Comparison of ENCODE assay signal across 8 cellular contexts in genomic region chr2:71226965-71227560, GRCh38. TPM values are rescaled to one million over a fixed set of nuclear protein-coding genes. Genes with fewer than 3 reads are reported as not detected.
DNase-seq lines count a peak whose midpoint lies in the region; ATAC-seq and TF ChIP-seq lines count a peak whose summit lies in the region.

PAIP2B (minus strand) TSS chr2:71227103; CDS start chr2:71202589, 24,514 bp downstream.

- peak within 1 kb of the TSS; percentile 83 for H3K27ac Mint-ChIP-seq in Caco-2 (ENCODE audit: unreplicated experiment)

- ATAC-seq in GM21390 (IDR thresholded peaks at IDR 0.05; ENCODE audit: unreplicated experiment), result peak; percentile 97

- H3K4me2 ChIP-seq in OCI-LY3 (ENCODE audit: low read length), result peak within 1 kb of the TSS; percentile 53

- BruUV-seq in Caco-2 (replicated peaks; lab: Mats Ljungman, UMichigan), result no TSS peak

- H3K36me3 ChIP-seq in Caco-2 (ENCODE audit: control insufficient read depth, insufficient read depth, low read length) (no peaks in the 10 kb centered on the region), OCI-LY3 (replicated peaks; ENCODE audit: low read depth, low read length) (no peaks in the 10 kb centered on the region)

- H3K27me3 ChIP-seq in Caco-2 (replicated peaks; ENCODE audit: control insufficient read depth, insufficient read depth, low read length) (no peaks in the 10 kb centered on the region), OCI-LY3 (ENCODE audit: low read depth, low read length) (peaks cover 3% of the 10 kb centered on the region; the same call in 1 of the 2 replicates)

- POLR2A ChIA-PET in Caco-2 (lab: Charles Lee), result interaction anchor here (0.6 to 1.6 kb wide), 8 partner anchors 9 to 933 kb away, joined by 3 to 28 read pairs (median 5); partner anchors contain the start of genes NAGK, SNRPG and ZNF638

- peak within 1 kb of the TSS; percentile 50; the same call in 1 of the 2 replicates for H3K9ac ChIP-seq in OCI-LY3 (ENCODE audit: low read length)

- no peaks in the 10 kb centered on the region for H3K27me3 Mint-ChIP-seq in Caco-2 (ENCODE audit: insufficient read depth, unreplicated experiment)

- peak within 1 kb of the TSS; percentile 33; the same call in 1 of the 2 replicates for H2AFZ ChIP-seq in OCI-LY3 (ENCODE audit: low read depth, low read length)

- H3K9me3 ChIP-seq in Caco-2, result no peaks in the 10 kb centered on the region
- H3K9me3 ChIP-seq in OCI-LY3 (ENCODE audit: insufficient read depth, low read length), result no peaks in the 10 kb centered on the region

- DNase-seq in Caco-2 (peak; percentile 99 to 100), HUDEP-2 (lab: John Stamatoyannopoulos, UW; ENCODE audit: unreplicated experiment in 76 of 76) (peak; percentile 17 to 100 (median 99)), activated T-cell treated with anti-CD3 and anti-CD28 coated beads for 24 hours (ENCODE audit: low read depth) (peak; percentile 97), epidermal melanocyte (ENCODE audit: insufficient read length, low spot score) (peak; percentile 80), midbrain (lab: John Stamatoyannopoulos, UW) (peak; percentile 100)
- peak; percentile 95 for DNase-seq in stimulated activated CD8-positive, alpha-beta memory T cell treated with anti-CD3 and anti-CD28 coated beads, Interleukin-15, amount 100 ng/mL, for 48 hours (ENCODE audit: low read depth in 2 of 2)

- no peaks in the 10 kb centered on the region for H3K79me2 ChIP-seq in OCI-LY3 (ENCODE audit: low read length)

- intact Hi-C loops in Caco-2 (cut with micrococcal nuclease; ENCODE audit: unreplicated experiment), result loop anchor here (1.0 kb wide), 3 partner anchors 17 to 97 kb away; partner anchors contain the start of genes MCEE and MPHOSPH10

- no peak within 1 kb of the TSS for H3K27ac ChIP-seq in OCI-LY3 (ENCODE audit: low read length)

- no peaks in the 10 kb centered on the region for H3K4me1 Mint-ChIP-seq in Caco-2 (ENCODE audit: low read depth, unreplicated experiment)

- peaks cover 10% of the 10 kb centered on the region for H3K36me3 Mint-ChIP-seq in Caco-2 (ENCODE audit: insufficient read depth, unreplicated experiment)

- H3K4me1 ChIP-seq in Caco-2 (no peaks in the 10 kb centered on the region), OCI-LY3 (ENCODE audit: low read length) (no peaks in the 10 kb centered on the region)

- CTCF ChIA-PET in Caco-2 (lab: Charles Lee), result interaction anchor here (0.7 to 2.2 kb wide), 14 partner anchors 9 to 304 kb away, joined by 3 to 9 read pairs (median 6); partner anchors contain the start of genes NAGK and ZNF638

- TF ChIP-seq CTCF in Caco-2 (IDR thresholded peaks at IDR 0.05; ENCODE audit: insufficient read depth in 1 of 2, low read depth in 1 of 2, low read length in 1 of 2, severe bottlenecking in 1 of 2, unreplicated experiment in 1 of 2), result no peak
- TF ChIP-seq CTCF in OCI-LY3 (IDR thresholded peaks at IDR 0.05; ENCODE audit: low read depth, low read length), result no peak

- no peaks in the 10 kb centered on the region for H4K20me1 ChIP-seq in OCI-LY3 (ENCODE audit: insufficient read depth, low read length)

- peaks cover 12% of the 10 kb centered on the region for H3K9me3 Mint-ChIP-seq in Caco-2 (ENCODE audit: unreplicated experiment)

- peak within 1 kb of the TSS; percentile 94 for H3K4me3 Mint-ChIP-seq in Caco-2 (ENCODE audit: unreplicated experiment)

- peak within 1 kb of the TSS; percentile 81 for H3K4me3 ChIP-seq in Caco-2 (ENCODE audit: low read depth, low read length)
- peak within 1 kb of the TSS; percentile 82 for H3K4me3 ChIP-seq in OCI-LY3 (ENCODE audit: low read length)

RNA-seq across cellular contexts. Expression of gene PAIP2B, which starts in this region (rescaled TPM):
- total RNA-seq in Caco-2 (2022), result 9.1 and 9.9 TPM in 2 replicates
